11 cellular contexts compared by ENCODE assay signal in the genomic region with DNA sequence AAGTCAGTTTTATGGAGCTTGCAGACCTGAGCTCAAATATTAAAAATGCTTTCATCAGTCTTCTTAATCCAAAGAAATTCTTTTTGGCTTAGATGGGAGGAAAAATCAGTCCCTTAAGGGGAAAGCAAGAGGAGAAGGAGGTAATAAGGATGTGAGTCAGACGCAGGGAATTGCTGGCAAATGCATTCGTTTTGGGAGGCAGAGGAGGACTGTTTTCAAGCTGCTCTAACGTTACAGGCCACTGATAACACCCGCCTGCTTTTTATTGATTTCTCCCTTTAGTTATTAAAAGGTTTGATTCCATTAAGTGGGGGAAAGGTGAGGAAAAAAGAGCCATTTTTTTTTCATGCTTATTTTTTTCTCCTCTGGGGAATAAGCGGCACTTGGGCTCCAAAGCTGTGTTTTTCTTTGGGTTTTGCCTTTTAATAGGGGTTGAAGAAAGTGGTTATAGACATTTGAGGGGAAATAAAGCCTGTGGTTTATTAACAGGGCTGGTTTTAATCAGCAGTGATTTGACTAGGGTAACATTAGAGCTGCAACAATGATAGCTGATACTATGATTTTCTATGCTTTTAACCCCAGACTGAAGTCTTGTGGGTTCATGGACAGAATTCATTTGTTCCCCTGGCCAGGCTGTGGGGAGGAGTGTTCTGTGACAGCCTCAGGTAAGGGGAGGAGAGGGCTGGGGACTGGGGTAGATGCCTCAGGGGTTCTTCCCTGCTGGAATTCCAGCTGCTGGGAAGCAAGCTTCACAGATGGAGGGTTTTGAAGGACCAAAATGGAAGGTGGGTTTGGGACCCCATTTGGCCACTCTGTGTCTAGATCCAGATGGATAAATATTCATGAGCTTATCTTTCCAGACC.
DNase-seq lines count a peak whose midpoint lies in the region; ATAC-seq and TF ChIP-seq lines count a peak whose summit lies in the region.
"Had no signal": no experiment of that assay in that cellular context is flagged by ENCODE, and none has a peak within 500 bp of the region (broad histone marks: within the 10 kb centered on the region; RNA-seq: fewer than 3 reads in every experiment).

No MANE protein-coding gene starts in this region.

- H3K27ac ChIP-seq in RWPE2 (ENCODE audit: poor library complexity, severe bottlenecking) (peak overlapping the region; percentile 97), osteoblast (ENCODE audit: low read depth, low read length) (peak overlapping the region; percentile 59)
- H3K27ac ChIP-seq: C4-2B, neutrophil had no signal

- H3K4me3 ChIP-seq in RWPE2 (ENCODE audit: severe bottlenecking) = no peak overlapping the region
- no peak overlapping the region for H3K4me3 ChIP-seq in fibroblast of the aortic adventitia (ENCODE audit: low read depth, low read length)
- H3K4me3 ChIP-seq in osteoblast (ENCODE audit: insufficient read depth, low read length) = no peak overlapping the region

- H3K9me3 ChIP-seq in RWPE2 (ENCODE audit: severe bottlenecking) (no peaks in the 10 kb centered on the region), osteoblast (ENCODE audit: low read depth, low read length) (no peaks in the 10 kb centered on the region)
- H3K9me3 ChIP-seq: neutrophil had no signal

- H3K36me3 ChIP-seq in RWPE2 (ENCODE audit: low read depth) = no peaks in the 10 kb centered on the region
- H3K36me3 ChIP-seq in osteoblast (ENCODE audit: insufficient read depth, low read length) = no peaks in the 10 kb centered on the region
- H3K36me3 ChIP-seq: neutrophil had no signal

- no peaks in the 10 kb centered on the region for H3K27me3 ChIP-seq in RWPE2 (ENCODE audit: insufficient read depth, poor library complexity, severe bottlenecking)
- H3K27me3 ChIP-seq in osteoblast (ENCODE audit: insufficient read depth, low read length) = no peaks in the 10 kb centered on the region
- H3K27me3 ChIP-seq: neutrophil had no signal

- H3K4me2 ChIP-seq in osteoblast (ENCODE audit: insufficient read depth, low read length) = peak overlapping the region; percentile 38

- no peaks in the 10 kb centered on the region for H4K20me1 ChIP-seq in osteoblast (ENCODE audit: insufficient read depth, low read length)

- H2AFZ ChIP-seq in osteoblast (ENCODE audit: low read length) = no peak overlapping the region

- DNase-seq in AG08396 (ENCODE audit: low spot score) (peak; percentile 47), RWPE2 (ENCODE audit: low spot score) (no peak), fibroblast of the aortic adventitia (ENCODE audit: low read depth) (peak; percentile 99), osteoblast (ENCODE audit: insufficient read length, low spot score, missing footprints) (peak; percentile 87), putamen (ENCODE audit: low spot score) (no peak), GM13976 (ENCODE audit: low spot score) (no peak), hippocampal formation (lab: John Stamatoyannopoulos, UW) (no peak)
- DNase-seq in stimulated activated CD4-positive, alpha-beta T cell treated with anti-CD3 and anti-CD28 coated beads, Interleukin-1b, Interleukin-23, amount 100 ng/mL, for 48 hours = no peak
- DNase-seq: NCI-H446 treated with DMSO at 0.1 percent for 48 hours had no signal

- no peak for TF ChIP-seq CTCF in RWPE2 (IDR thresholded peaks at IDR 0.05; ENCODE audit: poor library complexity, severe bottlenecking)
- TF ChIP-seq CTCF in fibroblast of the aortic adventitia (IDR thresholded peaks at IDR 0.05; ENCODE audit: insufficient read depth, low read length) = no peak
- TF ChIP-seq CTCF in osteoblast (IDR thresholded peaks at IDR 0.05; ENCODE audit: extremely low read depth, low read depth, low read length) = no peak
- no peak for TF ChIP-seq CTCF in GM13976 (IDR thresholded peaks at IDR 0.05; ENCODE audit: borderline replicate concordance, control extremely low read depth, extremely low read depth, insufficient read depth, missing control alignments)

- ATAC-seq in RWPE2 (ENCODE audit: low read depth) = peak; percentile 96

- H3K4me1 ChIP-seq in RWPE2 (ENCODE audit: insufficient read depth, poor library complexity, severe bottlenecking) (peaks cover 21% of the 10 kb centered on the region), osteoblast (ENCODE audit: insufficient read depth, low read length) (peaks cover 23% of the 10 kb centered on the region)

- no peaks in the 10 kb centered on the region for H3K79me2 ChIP-seq in osteoblast (ENCODE audit: insufficient read depth, low read length)

- in situ Hi-C loops in GM13976 (cut with MboI; ENCODE audit: low sequenced_read_pairs, unreplicated experiment) = no loop called here

Comparison
In these comparisons a context has a peak if more than half of its experiments do, and no peak if none do; other contexts are left out.
1. DNase-seq: peak in AG08396 (single experiment), fibroblast of the aortic adventitia (single experiment) and osteoblast (single experiment); none in RWPE2 (single experiment), stimulated activated CD4-positive, alpha-beta T cell treated with anti-CD3 and anti-CD28 coated beads, Interleukin-1b, Interleukin-23, amount 100 ng/mL, for 48 hours (single experiment), putamen (single experiment), GM13976 (single experiment) and hippocampal formation (0 of 2).